ENCODE assay signal across 17 cellular contexts in genomic region chr14:100263141-100263540, GRCh38. TPM values are rescaled to one million over a fixed set of nuclear protein-coding genes. Genes with fewer than 3 reads are reported as not detected.
DNase-seq lines count a peak whose midpoint lies in the region; ATAC-seq and TF ChIP-seq lines count a peak whose summit lies in the region.
"Had no signal": no experiment of that assay in that cellular context is flagged by ENCODE, and none has a peak within 500 bp of the region (broad histone marks: within the 10 kb centered on the region; RNA-seq: fewer than 3 reads in every experiment).

No MANE protein-coding gene starts in this region.

- H3K79me1 ChIP-seq in trophoblast cell (ENCODE audit: low read length), result no peaks in the 10 kb centered on the region

- H3K27ac Mint-ChIP-seq in CD4-positive, alpha-beta T cell, result peak overlapping the region; percentile 73
- peak overlapping the region; percentile 38 for H3K27ac Mint-ChIP-seq in activated naive CD8-positive, alpha-beta T cell treated with anti-CD3 and anti-CD28 coated beads for 36 hours
- no peak overlapping the region for H3K27ac Mint-ChIP-seq in stimulated activated effector memory CD8-positive, alpha-beta T cell treated with anti-CD3 and anti-CD28 coated beads, Interleukin-12 subunit alpha, Interleukin-12 subunit beta, amount 100 ng/mL, for 72 hours

- H2BK5ac ChIP-seq in trophoblast cell (ENCODE audit: low read depth, low read length, poor library complexity), result no peak overlapping the region

- H3K4ac ChIP-seq in trophoblast cell (ENCODE audit: low read depth, low read length), result peak overlapping the region; percentile 19

- H3K9me3 Mint-ChIP-seq in CD4-positive, alpha-beta T cell, result no peaks in the 10 kb centered on the region
- no peaks in the 10 kb centered on the region for H3K9me3 Mint-ChIP-seq in activated naive CD8-positive, alpha-beta T cell treated with anti-CD3 and anti-CD28 coated beads for 36 hours
- H3K9me3 Mint-ChIP-seq in stimulated activated effector memory CD8-positive, alpha-beta T cell treated with anti-CD3 and anti-CD28 coated beads, Interleukin-12 subunit alpha, Interleukin-12 subunit beta, amount 100 ng/mL, for 72 hours, result no peaks in the 10 kb centered on the region

- no peak for TF ChIP-seq CTCF in CD4-positive, alpha-beta T cell (IDR thresholded peaks at IDR 0.05)

- peaks cover 68% of the 10 kb centered on the region for H3K36me3 Mint-ChIP-seq in CD4-positive, alpha-beta T cell (ENCODE audit: low read depth)
- H3K36me3 Mint-ChIP-seq in activated naive CD8-positive, alpha-beta T cell treated with anti-CD3 and anti-CD28 coated beads for 36 hours, result peaks cover 53% of the 10 kb centered on the region
- H3K36me3 Mint-ChIP-seq in stimulated activated effector memory CD8-positive, alpha-beta T cell treated with anti-CD3 and anti-CD28 coated beads, Interleukin-12 subunit alpha, Interleukin-12 subunit beta, amount 100 ng/mL, for 72 hours, result peaks cover 46% of the 10 kb centered on the region

- POLR2A ChIA-PET in CD4-positive, alpha-beta T cell (lab: Charles Lee), result no interaction called here

- no peak overlapping the region for H3K27ac ChIP-seq in CD4-positive, alpha-beta T cell (ENCODE audit: low read depth, low read length)
- H3K27ac ChIP-seq in trophoblast cell (ENCODE audit: low read depth, low read length), result no peak overlapping the region
- H3K27ac ChIP-seq: C4-2B had no signal

- H2BK120ac ChIP-seq in trophoblast cell (ENCODE audit: insufficient read depth, low read length, poor library complexity), result no peak overlapping the region

- no peak for DNase-seq in CD4-positive, alpha-beta T cell
- DNase-seq in HCEC 1CT, result peak; percentile 64
- no peak for DNase-seq in activated naive CD8-positive, alpha-beta T cell treated with anti-CD3 and anti-CD28 coated beads for 36 hours
- no peak for DNase-seq in trophoblast cell
- DNase-seq in stimulated activated effector memory CD8-positive, alpha-beta T cell treated with anti-CD3 and anti-CD28 coated beads, Interleukin-12 subunit alpha, Interleukin-12 subunit beta, amount 100 ng/mL, for 72 hours (ENCODE audit: low spot score in 2 of 2), result no peak
- DNase-seq in posterior cingulate gyrus, result no peak
- DNase-seq in epidermal melanocyte (ENCODE audit: insufficient read length, low spot score), result no peak
- DNase-seq: activated effector memory CD4-positive, alpha-beta T cell treated with Interleukin-2 at 50 U/mL for 16 hours; effector CD8-positive, alpha-beta T cell; NCI-H1417 treated with DMSO at 0.1 percent for 48 hours; SHP77 treated with DMSO at 0.1 percent for 48 hours; stimulated activated naive CD4-positive, alpha-beta T cell treated with Interleukin-2 at 50 U/mL for 16 hours had no signal

- H3K4me3 ChIP-seq in trophoblast cell (ENCODE audit: low read depth, low read length), result no peak overlapping the region
- H3K4me3 ChIP-seq: K562 had no signal

- no peak overlapping the region for H2BK12ac ChIP-seq in trophoblast cell (ENCODE audit: low read length)

- H4K91ac ChIP-seq in trophoblast cell (ENCODE audit: low read depth, low read length), result no peak overlapping the region

- H4K8ac ChIP-seq in trophoblast cell (ENCODE audit: low read depth, low read length), result no peak overlapping the region

- ATAC-seq in CD4-positive, alpha-beta T cell (ENCODE audit: poor library complexity), result no peak
- ATAC-seq in stimulated activated effector memory CD8-positive, alpha-beta T cell treated with anti-CD3 and anti-CD28 coated beads, Interleukin-12 subunit alpha, Interleukin-12 subunit beta, amount 100 ng/mL, for 72 hours, result no peak
- no peak for ATAC-seq in GM19397 (IDR thresholded peaks at IDR 0.05; ENCODE audit: unreplicated experiment)
- ATAC-seq: K562, sciatic nerve had no signal

- peak overlapping the region; percentile 15 for H3K4me3 Mint-ChIP-seq in CD4-positive, alpha-beta T cell
- H3K4me3 Mint-ChIP-seq in activated naive CD8-positive, alpha-beta T cell treated with anti-CD3 and anti-CD28 coated beads for 36 hours, result no peak overlapping the region
- no peak overlapping the region for H3K4me3 Mint-ChIP-seq in stimulated activated effector memory CD8-positive, alpha-beta T cell treated with anti-CD3 and anti-CD28 coated beads, Interleukin-12 subunit alpha, Interleukin-12 subunit beta, amount 100 ng/mL, for 72 hours

- CTCF ChIA-PET in CD4-positive, alpha-beta T cell (lab: Charles Lee), result interaction anchor here (0.6 kb wide), 1 partner anchor 17 kb away, joined by 3 read pairs; no protein-coding TSS in a partner anchor

- H2AK5ac ChIP-seq in trophoblast cell (ENCODE audit: low read length), result no peak overlapping the region

- H3K27me3 Mint-ChIP-seq in CD4-positive, alpha-beta T cell, result no peaks in the 10 kb centered on the region
- H3K27me3 Mint-ChIP-seq in activated naive CD8-positive, alpha-beta T cell treated with anti-CD3 and anti-CD28 coated beads for 36 hours, result no peaks in the 10 kb centered on the region

- peaks cover 12 to 25% of the 10 kb centered on the region in 2 experiments for H3K36me3 ChIP-seq in trophoblast cell (ENCODE audit: control insufficient read depth in 1 of 2, insufficient read depth in 2 of 2, low read length in 2 of 2)

- intact Hi-C loops in CD4-positive, alpha-beta T cell (cut with DNase I, micrococcal nuclease), result no loop called here
- intact Hi-C loops in posterior cingulate gyrus (cut with DNase I), result no loop called here

- no peak overlapping the region for H3K18ac ChIP-seq in trophoblast cell (ENCODE audit: low read length)

- H2AFZ ChIP-seq in trophoblast cell (ENCODE audit: insufficient read depth, low read length, poor library complexity), result no peak overlapping the region

- H3K23ac ChIP-seq in trophoblast cell (ENCODE audit: low read length), result no peak overlapping the region

- WGBS in trophoblast cell (ENCODE audit: extremely low coverage, insufficient coverage, insufficient read length), result no CpG with 5 or more reads among the region's 3 CpGs

- no peaks in the 10 kb centered on the region for H3K27me3 ChIP-seq in CD4-positive, alpha-beta T cell (ENCODE audit: control insufficient read depth, insufficient read depth, low read length)
- H3K27me3 ChIP-seq in trophoblast cell (ENCODE audit: insufficient read depth, low read length), result no peaks in the 10 kb centered on the region

- H3K79me2 ChIP-seq in trophoblast cell (ENCODE audit: control insufficient read depth, insufficient read depth, low read length, poor library complexity), result peaks cover 15% of the 10 kb centered on the region

- H3K4me1 ChIP-seq in trophoblast cell (ENCODE audit: control insufficient read depth in 1 of 2, insufficient read depth in 2 of 2, low read length in 2 of 2), result no peaks in the 10 kb centered on the region

- peaks cover 90% of the 10 kb centered on the region for H3K4me1 Mint-ChIP-seq in CD4-positive, alpha-beta T cell (ENCODE audit: low read depth)
- peaks cover 72% of the 10 kb centered on the region for H3K4me1 Mint-ChIP-seq in activated naive CD8-positive, alpha-beta T cell treated with anti-CD3 and anti-CD28 coated beads for 36 hours
- peaks cover 71% of the 10 kb centered on the region for H3K4me1 Mint-ChIP-seq in stimulated activated effector memory CD8-positive, alpha-beta T cell treated with anti-CD3 and anti-CD28 coated beads, Interleukin-12 subunit alpha, Interleukin-12 subunit beta, amount 100 ng/mL, for 72 hours

- no peak overlapping the region for H3K14ac ChIP-seq in trophoblast cell (ENCODE audit: low read length)

- H3K9ac ChIP-seq in trophoblast cell (ENCODE audit: low read length), result no peak overlapping the region

- no peaks in the 10 kb centered on the region for H3K9me3 ChIP-seq in CD4-positive, alpha-beta T cell (ENCODE audit: control insufficient read depth, low read length)
- H3K9me3 ChIP-seq in trophoblast cell (ENCODE audit: insufficient read depth, low read depth, low read length), result no peaks in the 10 kb centered on the region

- no peak overlapping the region for H3K4me2 ChIP-seq in trophoblast cell (ENCODE audit: low read length)

- H4K12ac ChIP-seq in trophoblast cell (ENCODE audit: low read depth, low read length), result no peak overlapping the region

RNA-seq across cellular contexts. Expression of gene YY1, which starts 24.2 kb away (rescaled TPM):
- 10 to 100 TPM; 68.9 to 70.4 TPM for total RNA-seq in CD4-positive, alpha-beta T cell
- 100 to 1,000 TPM; 109 to 119 TPM for total RNA-seq in activated naive CD8-positive, alpha-beta T cell treated with anti-CD3 and anti-CD28 coated beads for 36 hours
- 88.5 and 92.7 TPM in 2 replicates for polyA plus RNA-seq in trophoblast cell (2013)

RNA-seq across cellular contexts. Expression of gene SLC25A29, which starts 43.1 kb away (rescaled TPM):
- total RNA-seq in CD4-positive, alpha-beta T cell, result 1 to 10 TPM; 2.5 TPM
- total RNA-seq in activated naive CD8-positive, alpha-beta T cell treated with anti-CD3 and anti-CD28 coated beads for 36 hours, result 1 to 10 TPM; 5.5 to 6.5 TPM
- polyA plus RNA-seq in trophoblast cell (2013), result 21.2 and 21.7 TPM in 2 replicates

RNA-seq across cellular contexts. Expression of gene SLC25A47, which starts 60.0 kb away (rescaled TPM):
- not detected for total RNA-seq in CD4-positive, alpha-beta T cell
- not detected for total RNA-seq in activated naive CD8-positive, alpha-beta T cell treated with anti-CD3 and anti-CD28 coated beads for 36 hours
- polyA plus RNA-seq in trophoblast cell (2013), result 0.05 and 0.17 TPM in 2 replicates
- total RNA-seq: G401, sciatic nerve had no signal
- polyA plus RNA-seq: K562 had no signal
